12 cellular contexts compared by ENCODE assay signal in the genomic region with DNA sequence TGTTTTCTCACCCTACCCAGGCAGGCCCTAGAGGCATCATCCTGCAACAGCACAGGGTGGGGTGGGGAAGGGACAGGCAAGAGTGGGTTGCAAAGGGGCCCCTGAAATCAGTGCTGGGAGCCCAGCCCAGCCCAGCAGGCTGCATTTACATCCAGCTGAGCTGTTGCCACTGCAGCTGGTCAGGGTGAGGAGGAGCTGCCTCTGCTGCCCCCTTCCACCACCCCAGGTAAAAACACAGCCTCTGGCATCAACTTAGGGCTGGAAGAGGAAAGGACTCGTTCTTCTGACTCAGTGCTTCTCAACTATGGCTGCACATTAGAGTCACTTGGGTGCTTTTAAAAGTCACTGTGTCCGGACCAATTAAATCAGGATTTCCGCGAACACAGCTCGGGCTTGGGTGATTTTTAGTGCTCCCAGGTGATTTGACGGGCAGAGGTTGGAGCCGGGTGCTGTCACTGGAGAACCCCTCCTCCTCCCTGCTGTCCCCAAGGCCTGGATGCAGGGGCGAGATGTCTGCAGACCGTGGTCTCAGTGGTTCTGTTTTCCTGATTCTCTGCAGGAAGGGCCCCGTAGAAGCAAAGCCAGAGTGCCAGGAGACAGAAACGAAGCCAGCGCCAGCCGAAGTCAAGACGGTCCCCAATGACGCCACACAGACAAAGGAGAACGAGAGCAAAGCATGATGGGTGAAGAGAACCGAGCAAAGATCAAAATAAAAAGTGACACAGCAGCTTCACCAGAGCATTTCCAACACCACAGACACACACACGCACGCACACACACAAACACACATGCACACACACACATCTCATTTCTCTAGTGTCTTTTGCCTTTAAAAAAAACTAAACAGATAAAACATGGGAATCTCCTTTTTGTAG. TPM values are rescaled to one million over a fixed set of nuclear protein-coding genes. Genes with fewer than 3 reads are reported as not detected.
DNase-seq lines count a peak whose midpoint lies in the region; ATAC-seq and TF ChIP-seq lines count a peak whose summit lies in the region.
"Had no signal": no experiment of that assay in that cellular context is flagged by ENCODE, and none has a peak within 500 bp of the region (broad histone marks: within the 10 kb centered on the region; RNA-seq: fewer than 3 reads in every experiment).

No MANE protein-coding gene starts in this region.

- H3K27ac ChIP-seq in brain microvascular endothelial cell (no peak overlapping the region), right lobe of liver (no peak overlapping the region)

- H3K4me3 ChIP-seq in brain microvascular endothelial cell (ENCODE audit: low read depth, low read length) (no peak overlapping the region), right lobe of liver (no peak overlapping the region)

- no peak overlapping the region for H3K27ac Mint-ChIP-seq in immature natural killer cell
- H3K27ac Mint-ChIP-seq: activated naive CD4-positive, alpha-beta T cell treated with anti-CD3 and anti-CD28 coated beads, Interleukin-2, amount 50 U/mL, for 24 hours had no signal

- peaks cover 0 to 4% (median 1%) of the 10 kb centered on the region in 3 donors for H3K27me3 Mint-ChIP-seq in immature natural killer cell (ENCODE audit: low read depth in 3 of 3)
- H3K27me3 Mint-ChIP-seq: activated naive CD4-positive, alpha-beta T cell treated with anti-CD3 and anti-CD28 coated beads, Interleukin-2, amount 50 U/mL, for 24 hours had no signal

- H3K9me3 ChIP-seq in right lobe of liver = no peaks in the 10 kb centered on the region

- intact Hi-C loops in right lobe of liver (cut with DNase I) = no loop called here

- in situ Hi-C loops in brain microvascular endothelial cell (cut with HindIII; ENCODE audit: low pct_ligation_motif_present, low sequenced_read_pairs) = no loop called here

- H3K27me3 ChIP-seq in brain microvascular endothelial cell (replicated peaks) = no peaks in the 10 kb centered on the region
- H3K27me3 ChIP-seq in right lobe of liver = no peaks in the 10 kb centered on the region

- H3K4me1 Mint-ChIP-seq in immature natural killer cell = no peaks in the 10 kb centered on the region
- H3K4me1 Mint-ChIP-seq: activated naive CD4-positive, alpha-beta T cell treated with anti-CD3 and anti-CD28 coated beads, Interleukin-2, amount 50 U/mL, for 24 hours had no signal

- ATAC-seq in right lobe of liver (peak; percentile 14 to 86 (median 45)), GM21619 (IDR thresholded peaks at IDR 0.05; ENCODE audit: unreplicated experiment) (no peak), GM21360 (IDR thresholded peaks at IDR 0.05; ENCODE audit: unreplicated experiment) (no peak)

- H3K4me3 Mint-ChIP-seq in immature natural killer cell = no peak overlapping the region
- H3K4me3 Mint-ChIP-seq: activated naive CD4-positive, alpha-beta T cell treated with anti-CD3 and anti-CD28 coated beads, Interleukin-2, amount 50 U/mL, for 24 hours had no signal

- TF ChIP-seq CTCF in brain microvascular endothelial cell (IDR thresholded peaks at IDR 0.05; ENCODE audit: low read depth, low read length, missing control alignments) (peak; percentile 46), right lobe of liver (IDR thresholded peaks at IDR 0.05) (no peak)

- peaks cover 13 to 45% (median 27%) of the 10 kb centered on the region in 3 donors for H3K36me3 Mint-ChIP-seq in immature natural killer cell
- H3K36me3 Mint-ChIP-seq: activated naive CD4-positive, alpha-beta T cell treated with anti-CD3 and anti-CD28 coated beads, Interleukin-2, amount 50 U/mL, for 24 hours had no signal

- WGBS in right lobe of liver (ENCODE audit: insufficient coverage, low coverage, low lambda C conversion rate, missing lambda C conversion rate) = 72% methylated on average over 15 of the region's 19 CpGs

- H3K36me3 ChIP-seq in brain microvascular endothelial cell (replicated peaks) (no peaks in the 10 kb centered on the region), right lobe of liver (no peaks in the 10 kb centered on the region)

- TF ChIP-seq POLR2A in right lobe of liver (IDR thresholded peaks at IDR 0.05) = no peak
- no peak for TF ChIP-seq POLR2A in erythroblast (IDR thresholded peaks at IDR 0.05; ENCODE audit: low read length)

- no peaks in the 10 kb centered on the region for H3K4me1 ChIP-seq in right lobe of liver

- DNase-seq in DMS53 (lab: John Stamatoyannopoulos, UW) = peak; percentile 73
- peak; percentile 17 for DNase-seq in M059J (ENCODE audit: low read depth)
- no peak for DNase-seq in brain microvascular endothelial cell
- DNase-seq in right lobe of liver = no peak
- no peak for DNase-seq in immature natural killer cell
- no peak for DNase-seq in erythroblast (lab: John Stamatoyannopoulos, UW)
- DNase-seq: activated CD4-positive, alpha-beta T cell treated with anti-CD3 and anti-CD28 coated beads for 1 hour; DMS79 treated with DMSO at 0.1 percent for 48 hours; stimulated activated naive CD4-positive, alpha-beta T cell treated with Interleukin-2 at 50 U/mL for 16 hours had no signal

- no peaks in the 10 kb centered on the region for H3K9me3 Mint-ChIP-seq in immature natural killer cell
- H3K9me3 Mint-ChIP-seq: activated naive CD4-positive, alpha-beta T cell treated with anti-CD3 and anti-CD28 coated beads, Interleukin-2, amount 50 U/mL, for 24 hours had no signal

RNA-seq across cellular contexts. Expression of a gene that starts 39.4 kb away (rescaled TPM):
- total RNA-seq in M059J (2014; rRNA removed; shearing (Covaris generic)) = 6.7 and 19.2 TPM in 2 replicates
- 1 to 10 TPM; 5.1 to 8.9 (median 7.2) TPM for total RNA-seq in right lobe of liver
- polyA plus RNA-seq in immature natural killer cell = 1 to 10 TPM; 2.6 to 7.7 (median 5.5) TPM

Comparison
In these comparisons a context has a peak if more than half of its experiments do, and no peak if none do; other contexts are left out.
1. DNase-seq: peak in DMS53 (single experiment) and M059J (single experiment); none in brain microvascular endothelial cell (single experiment), right lobe of liver (0 of 3), immature natural killer cell (0 of 3) and erythroblast (0 of 2).
2. ATAC-seq: peak in right lobe of liver (4 of 4); none in GM21619 (single experiment) and GM21360 (single experiment).